13 cellular contexts compared by ENCODE assay signal in genomic region chr2:108491848-108492247, GRCh38. TPM values are rescaled to one million over a fixed set of nuclear protein-coding genes. Genes with fewer than 3 reads are reported as not detected.
DNase-seq lines count a peak whose midpoint lies in the region; TF ChIP-seq lines count a peak whose summit lies in the region.
"Had no signal": no experiment of that assay in that cellular context is flagged by ENCODE, and none has a peak within 500 bp of the region (broad histone marks: within the 10 kb centered on the region; RNA-seq: fewer than 3 reads in every experiment).

No MANE protein-coding gene starts in this region.

- no peaks in the 10 kb centered on the region for H3K27me3 ChIP-seq in brain microvascular endothelial cell (replicated peaks)

- no peaks in the 10 kb centered on the region for H3K27me3 Mint-ChIP-seq in activated CD4-positive, alpha-beta memory T cell treated with anti-CD3 and anti-CD28 coated beads for 36 hours
- no peaks in the 10 kb centered on the region for H3K27me3 Mint-ChIP-seq in activated CD4-positive, alpha-beta memory T cell treated with anti-CD3 and anti-CD28 coated beads, Interleukin-2, amount 10 ng/mL, durations not matched to agents 7 days and 5 days
- H3K27me3 Mint-ChIP-seq in HFFc6 (ENCODE audit: insufficient read depth) = no peaks in the 10 kb centered on the region
- no peaks in the 10 kb centered on the region for H3K27me3 Mint-ChIP-seq in osteocyte (ENCODE audit: unreplicated experiment)
- H3K27me3 Mint-ChIP-seq in mesothelial cell of epicardium (ENCODE audit: low read depth) = no peaks in the 10 kb centered on the region
- H3K27me3 Mint-ChIP-seq: CD4-positive, CD25-positive, alpha-beta regulatory T cell had no signal

- H3K4me3 ChIP-seq in brain microvascular endothelial cell (ENCODE audit: low read depth, low read length) (no peak overlapping the region), coronary artery (no peak overlapping the region)

- peak overlapping the region; percentile 68 for H3K27ac Mint-ChIP-seq in activated CD4-positive, alpha-beta memory T cell treated with anti-CD3 and anti-CD28 coated beads for 36 hours
- no peak overlapping the region for H3K27ac Mint-ChIP-seq in activated CD4-positive, alpha-beta memory T cell treated with anti-CD3 and anti-CD28 coated beads, Interleukin-2, amount 10 ng/mL, durations not matched to agents 7 days and 5 days
- peak overlapping the region; percentile 77 for H3K27ac Mint-ChIP-seq in HFFc6
- peak overlapping the region; percentile 86 for H3K27ac Mint-ChIP-seq in osteocyte (ENCODE audit: unreplicated experiment)
- H3K27ac Mint-ChIP-seq in mesothelial cell of epicardium = no peak overlapping the region
- H3K27ac Mint-ChIP-seq: CD4-positive, CD25-positive, alpha-beta regulatory T cell had no signal

- POLR2A ChIA-PET in activated CD4-positive, alpha-beta memory T cell treated with anti-CD3 and anti-CD28 coated beads for 36 hours (lab: Charles Lee) = no interaction called here
- POLR2A ChIA-PET in activated CD4-positive, alpha-beta memory T cell treated with anti-CD3 and anti-CD28 coated beads, Interleukin-2, amount 10 ng/mL, durations not matched to agents 7 days and 5 days (lab: Charles Lee) = interaction anchor here (1.2 kb wide), 1 partner anchor 42 kb away, joined by 3 read pairs; no protein-coding TSS in a partner anchor

- H3K4me1 Mint-ChIP-seq in activated CD4-positive, alpha-beta memory T cell treated with anti-CD3 and anti-CD28 coated beads for 36 hours (ENCODE audit: low read depth) = peaks cover 17% of the 10 kb centered on the region
- H3K4me1 Mint-ChIP-seq in activated CD4-positive, alpha-beta memory T cell treated with anti-CD3 and anti-CD28 coated beads, Interleukin-2, amount 10 ng/mL, durations not matched to agents 7 days and 5 days = peaks cover 7% of the 10 kb centered on the region
- H3K4me1 Mint-ChIP-seq in HFFc6 (ENCODE audit: low read depth) (peaks cover 29% of the 10 kb centered on the region), osteocyte (ENCODE audit: unreplicated experiment) (peaks cover 14% of the 10 kb centered on the region), mesothelial cell of epicardium (no peaks in the 10 kb centered on the region)

- CTCF ChIA-PET in activated CD4-positive, alpha-beta memory T cell treated with anti-CD3 and anti-CD28 coated beads for 36 hours (lab: Charles Lee) = interaction anchor here (0.9 to 1.3 kb wide), 2 partner anchors 92 to 145 kb away, joined by 3 to 4 read pairs; no protein-coding TSS in a partner anchor
- CTCF ChIA-PET in activated CD4-positive, alpha-beta memory T cell treated with anti-CD3 and anti-CD28 coated beads, Interleukin-2, amount 10 ng/mL, durations not matched to agents 7 days and 5 days (lab: Charles Lee) = interaction anchor here (1.0 kb wide), 1 partner anchor 17 kb away, joined by 3 read pairs; no protein-coding TSS in a partner anchor

- no peak overlapping the region for H3K4me3 Mint-ChIP-seq in activated CD4-positive, alpha-beta memory T cell treated with anti-CD3 and anti-CD28 coated beads for 36 hours
- H3K4me3 Mint-ChIP-seq in activated CD4-positive, alpha-beta memory T cell treated with anti-CD3 and anti-CD28 coated beads, Interleukin-2, amount 10 ng/mL, durations not matched to agents 7 days and 5 days = no peak overlapping the region
- H3K4me3 Mint-ChIP-seq in HFFc6 (no peak overlapping the region; the same call in 1 of the 2 replicates), osteocyte (ENCODE audit: unreplicated experiment) (no peak overlapping the region), mesothelial cell of epicardium (no peak overlapping the region)
- H3K4me3 Mint-ChIP-seq: CD4-positive, CD25-positive, alpha-beta regulatory T cell had no signal

- DNase-seq in activated CD4-positive, alpha-beta memory T cell treated with anti-CD3 and anti-CD28 coated beads for 36 hours = no peak
- no peak for DNase-seq in activated CD4-positive, alpha-beta memory T cell treated with anti-CD3 and anti-CD28 coated beads, Interleukin-2, amount 10 ng/mL, durations not matched to agents 7 days and 5 days
- DNase-seq in HFFc6 (no peak), brain microvascular endothelial cell (no peak), osteocyte (ENCODE audit: extremely low spot score, unreplicated experiment) (no peak), mesothelial cell of epicardium (ENCODE audit: low spot score in 2 of 2, unreplicated experiment in 2 of 2) (no peak), SIG-M5 (lab: John Stamatoyannopoulos, UW) (no peak), coronary artery (ENCODE audit: low spot score) (no peak)
- DNase-seq: CD4-positive, CD25-positive, alpha-beta regulatory T cell; DMS79 treated with DMSO at 0.1 percent for 48 hours; NCI-H1436; NCI-H2029 treated with DMSO at 0.1 percent for 48 hours; NCI-H510A treated with DMSO at 0.1 percent for 48 hours had no signal

- no peak for TF ChIP-seq CTCF in HFFc6 (IDR thresholded peaks at IDR 0.05)
- TF ChIP-seq CTCF in brain microvascular endothelial cell (IDR thresholded peaks at IDR 0.05; ENCODE audit: low read depth, low read length, missing control alignments) = no peak
- no peak for TF ChIP-seq CTCF in osteocyte (IDR thresholded peaks at IDR 0.05)
- TF ChIP-seq CTCF in mesothelial cell of epicardium (IDR thresholded peaks at IDR 0.05; ENCODE audit: unreplicated experiment) = no peak
- no peak for TF ChIP-seq CTCF in coronary artery (IDR thresholded peaks at IDR 0.05)

- in situ Hi-C loops in brain microvascular endothelial cell (cut with HindIII; ENCODE audit: low pct_ligation_motif_present, low sequenced_read_pairs) = no loop called here

- peaks cover 31% of the 10 kb centered on the region for H3K36me3 Mint-ChIP-seq in activated CD4-positive, alpha-beta memory T cell treated with anti-CD3 and anti-CD28 coated beads for 36 hours
- H3K36me3 Mint-ChIP-seq in activated CD4-positive, alpha-beta memory T cell treated with anti-CD3 and anti-CD28 coated beads, Interleukin-2, amount 10 ng/mL, durations not matched to agents 7 days and 5 days (ENCODE audit: low read depth) = peaks cover 49% of the 10 kb centered on the region
- H3K36me3 Mint-ChIP-seq in HFFc6 (ENCODE audit: low read depth) (peaks cover 23% of the 10 kb centered on the region), osteocyte (ENCODE audit: unreplicated experiment) (peaks cover 49% of the 10 kb centered on the region), mesothelial cell of epicardium (peaks cover 23% of the 10 kb centered on the region)

- H3K27ac ChIP-seq in brain microvascular endothelial cell = peak overlapping the region; percentile 72
- no peak overlapping the region for H3K27ac ChIP-seq in coronary artery

- intact Hi-C loops in activated CD4-positive, alpha-beta memory T cell treated with anti-CD3 and anti-CD28 coated beads for 36 hours (cut with micrococcal nuclease) = loop anchor here (5.0 kb wide), 3 partner anchors 40 to 90 kb away; partner anchors contain the start of gene LIMS1

- peaks cover 10% of the 10 kb centered on the region for H3K36me3 ChIP-seq in brain microvascular endothelial cell (replicated peaks)

- no peaks in the 10 kb centered on the region for H3K9me3 Mint-ChIP-seq in activated CD4-positive, alpha-beta memory T cell treated with anti-CD3 and anti-CD28 coated beads for 36 hours
- no peaks in the 10 kb centered on the region for H3K9me3 Mint-ChIP-seq in activated CD4-positive, alpha-beta memory T cell treated with anti-CD3 and anti-CD28 coated beads, Interleukin-2, amount 10 ng/mL, durations not matched to agents 7 days and 5 days
- H3K9me3 Mint-ChIP-seq in HFFc6 (no peaks in the 10 kb centered on the region), osteocyte (ENCODE audit: unreplicated experiment) (no peaks in the 10 kb centered on the region), mesothelial cell of epicardium (no peaks in the 10 kb centered on the region)
- H3K9me3 Mint-ChIP-seq: CD4-positive, CD25-positive, alpha-beta regulatory T cell had no signal

RNA-seq across cellular contexts. Expression of gene LIMS1, which starts 42.4 kb away (rescaled TPM):
- 100 to 1,000 TPM; 102 to 104 TPM for total RNA-seq in activated CD4-positive, alpha-beta memory T cell treated with anti-CD3 and anti-CD28 coated beads for 36 hours
- total RNA-seq in activated CD4-positive, alpha-beta memory T cell treated with anti-CD3 and anti-CD28 coated beads, Interleukin-2, amount 10 ng/mL, durations not matched to agents 7 days and 5 days = 100 to 1,000 TPM; 129 to 136 TPM
- 10 to 100 TPM; 57.0 to 58.7 (median 57.8) TPM for total RNA-seq in HFFc6 (2021; fragmentation: NEBNext Ultra II Directional; extraction: Animal tissue kit (Norgen Biotek cat#: 25700))
- 69.6 and 74.4 TPM in 2 replicates for total RNA-seq in osteocyte
- 45.1 to 46.6 TPM (median 46.5 TPM) in 3 replicates for total RNA-seq in mesothelial cell of epicardium

RNA-seq across cellular contexts. Expression of gene GCC2, which starts 42.8 kb away (rescaled TPM):
- total RNA-seq in activated CD4-positive, alpha-beta memory T cell treated with anti-CD3 and anti-CD28 coated beads for 36 hours = 10 to 100 TPM; 43.6 to 47.3 TPM
- 10 to 100 TPM; 60.2 to 62.8 TPM for total RNA-seq in activated CD4-positive, alpha-beta memory T cell treated with anti-CD3 and anti-CD28 coated beads, Interleukin-2, amount 10 ng/mL, durations not matched to agents 7 days and 5 days
- total RNA-seq in HFFc6 (2021; fragmentation: NEBNext Ultra II Directional; extraction: Animal tissue kit (Norgen Biotek cat#: 25700)) = 10 to 100 TPM; 31.5 to 39.5 (median 32.8) TPM
- 33.9 and 34.3 TPM in 2 replicates for total RNA-seq in osteocyte
- total RNA-seq in mesothelial cell of epicardium = 43.8 to 44.9 TPM (median 44.2 TPM) in 3 replicates

Comparison
In these comparisons a context has a peak if more than half of its experiments do, and no peak if none do; other contexts are left out.
1. H3K27ac Mint-ChIP-seq: peak in activated CD4-positive, alpha-beta memory T cell treated with anti-CD3 and anti-CD28 coated beads for 36 hours (single experiment), HFFc6 (single experiment) and osteocyte (single experiment); none in activated CD4-positive, alpha-beta memory T cell treated with anti-CD3 and anti-CD28 coated beads, Interleukin-2, amount 10 ng/mL, durations not matched to agents 7 days and 5 days (single experiment) and mesothelial cell of epicardium (single experiment).